ENCODE assay signal across 14 cellular contexts in genomic region chr10:117391436-117392205, GRCh38. TPM values are rescaled to one million over a fixed set of nuclear protein-coding genes. Genes with fewer than 3 reads are reported as not detected.
A peak's percentile ranks its signal among the peaks of the same experiment; 100 is the strongest.
DNase-seq lines count a peak whose midpoint lies in the region; ATAC-seq and TF ChIP-seq lines count a peak whose summit lies in the region.
"Had no signal": no experiment of that assay in that cellular context is flagged by ENCODE, and none has a peak within 500 bp of the region (broad histone marks: within the 10 kb centered on the region; RNA-seq: fewer than 3 reads in every experiment).

No MANE protein-coding gene starts in this region.

- CTCF ChIA-PET in WTC11 (lab: Charles Lee): interaction anchor here (1.2 to 2.0 kb wide), 2 partner anchors 51 to 175 kb away, joined by 5 to 7 read pairs; no protein-coding TSS in a partner anchor
- CTCF ChIA-PET in activated CD8-positive, alpha-beta T cell treated with anti-CD3 and anti-CD28 coated beads for 36 hours (lab: Charles Lee): no interaction called here

- no peak overlapping the region for H3K4me3 ChIP-seq in parathyroid adenoma (ENCODE audit: low read depth, low read length)

- H3K27ac Mint-ChIP-seq in WTC11: no peak overlapping the region
- H3K27ac Mint-ChIP-seq in activated CD8-positive, alpha-beta T cell treated with anti-CD3 and anti-CD28 coated beads for 36 hours: no peak overlapping the region
- no peak overlapping the region for H3K27ac Mint-ChIP-seq in activated naive CD8-positive, alpha-beta T cell treated with anti-CD3 and anti-CD28 coated beads for 36 hours
- H3K27ac Mint-ChIP-seq in activated T-cell treated with anti-CD3 and anti-CD28 coated beads, Interleukin-2, amount 50 U/mL, for 24 hours: no peak overlapping the region

- no peaks in the 10 kb centered on the region for H3K36me3 ChIP-seq in parathyroid adenoma (ENCODE audit: control insufficient read depth, insufficient read depth, low read length)
- H3K36me3 ChIP-seq: WERI-Rb-1 had no signal

- POLR2A ChIA-PET in WTC11 (lab: Charles Lee): no interaction called here
- POLR2A ChIA-PET in activated CD8-positive, alpha-beta T cell treated with anti-CD3 and anti-CD28 coated beads for 36 hours (lab: Charles Lee): no interaction called here

- H3K27me3 ChIP-seq in foreskin keratinocyte (peaks cover 32% of the 10 kb centered on the region), parathyroid adenoma (ENCODE audit: control insufficient read depth, insufficient read depth, low read length) (no peaks in the 10 kb centered on the region)

- H3K9me3 Mint-ChIP-seq in WTC11: peaks cover 9% of the 10 kb centered on the region
- no peaks in the 10 kb centered on the region for H3K9me3 Mint-ChIP-seq in activated CD8-positive, alpha-beta T cell treated with anti-CD3 and anti-CD28 coated beads for 36 hours
- no peaks in the 10 kb centered on the region for H3K9me3 Mint-ChIP-seq in activated naive CD8-positive, alpha-beta T cell treated with anti-CD3 and anti-CD28 coated beads for 36 hours
- H3K9me3 Mint-ChIP-seq in activated T-cell treated with anti-CD3 and anti-CD28 coated beads, Interleukin-2, amount 50 U/mL, for 24 hours: no peaks in the 10 kb centered on the region

- ATAC-seq in WTC11 (peak; percentile 44; the same call in 1 of the 2 replicates), foreskin keratinocyte (peak; percentile 28)
- no peak for ATAC-seq in activated CD8-positive, alpha-beta T cell treated with anti-CD3 and anti-CD28 coated beads for 36 hours

- peaks cover 4% of the 10 kb centered on the region for H3K27me3 Mint-ChIP-seq in WTC11 (ENCODE audit: low read depth)
- peaks cover 36% of the 10 kb centered on the region for H3K27me3 Mint-ChIP-seq in activated CD8-positive, alpha-beta T cell treated with anti-CD3 and anti-CD28 coated beads for 36 hours
- peaks cover 39% of the 10 kb centered on the region for H3K27me3 Mint-ChIP-seq in activated naive CD8-positive, alpha-beta T cell treated with anti-CD3 and anti-CD28 coated beads for 36 hours
- peaks cover 68% of the 10 kb centered on the region for H3K27me3 Mint-ChIP-seq in activated T-cell treated with anti-CD3 and anti-CD28 coated beads, Interleukin-2, amount 50 U/mL, for 24 hours

- no peaks in the 10 kb centered on the region for H3K4me1 ChIP-seq in foreskin keratinocyte
- peaks cover 12% of the 10 kb centered on the region for H3K4me1 ChIP-seq in parathyroid adenoma

- H3K4me2 ChIP-seq in parathyroid adenoma (ENCODE audit: low read length): peak overlapping the region; percentile 45

- DNase-seq in HCEC 1CT (peak; percentile 15), WTC11 (ENCODE audit: low spot score) (no peak), foreskin keratinocyte (peak; percentile 17 to 36), NCI-H526 treated with DMSO at 0.1 percent for 48 hours (lab: John Stamatoyannopoulos, UW) (no peak)
- no peak for DNase-seq in activated CD8-positive, alpha-beta T cell treated with anti-CD3 and anti-CD28 coated beads for 36 hours
- no peak for DNase-seq in activated naive CD8-positive, alpha-beta T cell treated with anti-CD3 and anti-CD28 coated beads for 36 hours
- no peak for DNase-seq in activated T-cell treated with anti-CD3 and anti-CD28 coated beads, Interleukin-2, amount 50 U/mL, for 24 hours
- DNase-seq: activated T-cell treated with anti-CD3 and anti-CD28 coated beads for 4 hours; aorta; kidney glomerular epithelial cell; stimulated activated CD4-positive, alpha-beta T cell treated with anti-CD3 and anti-CD28 coated beads, Interleukin-2, amount 100 ng/mL, for 48 hours; stimulated activated naive CD4-positive, alpha-beta T cell; WERI-Rb-1 had no signal

- H3K9me3 ChIP-seq in parathyroid adenoma (ENCODE audit: control insufficient read depth, low read length): no peaks in the 10 kb centered on the region

- H3K36me3 Mint-ChIP-seq in WTC11: no peaks in the 10 kb centered on the region
- H3K36me3 Mint-ChIP-seq in activated CD8-positive, alpha-beta T cell treated with anti-CD3 and anti-CD28 coated beads for 36 hours (ENCODE audit: low read depth): no peaks in the 10 kb centered on the region
- no peaks in the 10 kb centered on the region for H3K36me3 Mint-ChIP-seq in activated naive CD8-positive, alpha-beta T cell treated with anti-CD3 and anti-CD28 coated beads for 36 hours
- H3K36me3 Mint-ChIP-seq in activated T-cell treated with anti-CD3 and anti-CD28 coated beads, Interleukin-2, amount 50 U/mL, for 24 hours (ENCODE audit: low read depth): no peaks in the 10 kb centered on the region

- 0 out of 2 replicates have a peak, but pooled peaks cover 3% of the 10 kb centered on the region for H3K4me1 Mint-ChIP-seq in WTC11
- no peaks in the 10 kb centered on the region for H3K4me1 Mint-ChIP-seq in activated CD8-positive, alpha-beta T cell treated with anti-CD3 and anti-CD28 coated beads for 36 hours (ENCODE audit: low read depth)
- no peaks in the 10 kb centered on the region for H3K4me1 Mint-ChIP-seq in activated naive CD8-positive, alpha-beta T cell treated with anti-CD3 and anti-CD28 coated beads for 36 hours
- no peaks in the 10 kb centered on the region for H3K4me1 Mint-ChIP-seq in activated T-cell treated with anti-CD3 and anti-CD28 coated beads, Interleukin-2, amount 50 U/mL, for 24 hours (ENCODE audit: low read depth)

- TF ChIP-seq CTCF in WTC11 (IDR thresholded peaks at IDR 0.05) (no peak), foreskin keratinocyte (conservative IDR thresholded peaks at IDR 0.05) (no peak), parathyroid adenoma (IDR thresholded peaks at IDR 0.05) (no peak)
- no peak for TF ChIP-seq CTCF in activated CD8-positive, alpha-beta T cell treated with anti-CD3 and anti-CD28 coated beads for 36 hours (IDR thresholded peaks at IDR 0.05)

- H3K27ac ChIP-seq in foreskin keratinocyte (no peak overlapping the region), parathyroid adenoma (peak overlapping the region; percentile 1)
- H3K27ac ChIP-seq: WERI-Rb-1 had no signal

- intact Hi-C loops in activated CD8-positive, alpha-beta T cell treated with anti-CD3 and anti-CD28 coated beads for 36 hours (cut with micrococcal nuclease): no loop called here

- H3K9ac ChIP-seq in parathyroid adenoma: no peak overlapping the region

- H3K79me2 ChIP-seq in parathyroid adenoma: no peaks in the 10 kb centered on the region

- H2AFZ ChIP-seq in parathyroid adenoma: peak overlapping the region; percentile 47

- no peak overlapping the region for H3K4me3 Mint-ChIP-seq in WTC11
- no peak overlapping the region for H3K4me3 Mint-ChIP-seq in activated CD8-positive, alpha-beta T cell treated with anti-CD3 and anti-CD28 coated beads for 36 hours
- H3K4me3 Mint-ChIP-seq in activated naive CD8-positive, alpha-beta T cell treated with anti-CD3 and anti-CD28 coated beads for 36 hours: no peak overlapping the region
- H3K4me3 Mint-ChIP-seq in activated T-cell treated with anti-CD3 and anti-CD28 coated beads, Interleukin-2, amount 50 U/mL, for 24 hours: no peak overlapping the region

TF ChIP-seq in WTC11, 78 proteins besides CTCF, POLR2A, EP300 and RAD21:
- TF ChIP-seq E2F1 (CRISPR knock-in tag; IDR thresholded peaks at IDR 0.05) (no peak), GABPB1 (CRISPR knock-in tag; IDR thresholded peaks at IDR 0.05) (0 out of 2 replicates have a peak, but pooled peaks have one; percentile 44)

RNA-seq across cellular contexts. Expression of gene PDZD8, which starts 16.4 kb away (rescaled TPM):
- total RNA-seq in WTC11 (2021) (41.8 to 52.7 TPM (median 43.3 TPM) in 3 replicates), foreskin keratinocyte (29.1 and 31.4 TPM in 2 replicates)
- polyA plus RNA-seq in foreskin keratinocyte: 3.0 and 4.3 TPM in 2 replicates
- 10 to 100 TPM; 15.5 to 16.2 TPM for total RNA-seq in activated CD8-positive, alpha-beta T cell treated with anti-CD3 and anti-CD28 coated beads for 36 hours
- total RNA-seq in activated naive CD8-positive, alpha-beta T cell treated with anti-CD3 and anti-CD28 coated beads for 36 hours: 10 to 100 TPM; 19.7 to 20.4 TPM

Comparison
In these comparisons a context has a peak if more than half of its experiments do, and no peak if none do; other contexts are left out.
1. DNase-seq: peak in HCEC 1CT (single experiment) and foreskin keratinocyte (2 of 2); none in WTC11 (single experiment), activated CD8-positive, alpha-beta T cell treated with anti-CD3 and anti-CD28 coated beads for 36 hours (single experiment), activated naive CD8-positive, alpha-beta T cell treated with anti-CD3 and anti-CD28 coated beads for 36 hours (single experiment), activated T-cell treated with anti-CD3 and anti-CD28 coated beads, Interleukin-2, amount 50 U/mL, for 24 hours (single experiment) and NCI-H526 treated with DMSO at 0.1 percent for 48 hours (single experiment).